ENCODE assay signal across 8 cellular contexts in the genomic region with DNA sequence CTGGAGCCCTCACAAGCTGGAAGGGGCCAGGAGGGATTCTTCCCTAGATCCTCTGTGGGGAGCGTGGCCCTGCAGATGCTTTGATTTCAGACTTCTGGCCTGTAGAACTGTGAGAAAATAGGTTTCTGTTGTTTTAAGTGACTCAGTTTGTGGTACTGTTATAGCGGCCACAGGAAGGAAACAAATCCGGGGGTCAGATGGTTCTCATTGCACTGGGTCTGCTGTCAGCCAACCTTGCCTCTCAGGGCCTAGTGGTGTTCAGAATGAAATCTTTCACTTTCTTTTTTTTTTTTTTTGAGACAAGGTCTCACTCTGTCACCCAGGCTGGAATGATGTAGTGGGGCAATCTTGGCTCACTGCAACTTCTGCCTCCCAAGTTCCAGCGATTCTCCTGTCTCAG.
A peak's percentile ranks its signal among the peaks of the same experiment; 100 is the strongest.
DNase-seq lines count a peak whose midpoint lies in the region; ATAC-seq and TF ChIP-seq lines count a peak whose summit lies in the region.
"Not testable (repeated sequence)": the region's sequence is repeated elsewhere in the genome, so short reads cannot be mapped to it uniquely, and the experiment has no call there.

No MANE protein-coding gene starts in this region.

- POLR2A ChIA-PET in IMR-90 (lab: Charles Lee; ENCODE audit: unreplicated experiment); activated CD8-positive, alpha-beta T cell treated with anti-CD3 and anti-CD28 coated beads, Interleukin-2, amount 10 ng/mL, durations not matched to agents 7 days and 5 days (lab: Charles Lee): not testable (repeated sequence)

- DNase-seq in IMR-90; central memory CD8-positive, alpha-beta T cell (ENCODE audit: low spot score in 2 of 2): not testable (repeated sequence)
- peak; percentile 74 for DNase-seq in activated CD8-positive, alpha-beta T cell treated with anti-CD3 and anti-CD28 coated beads, Interleukin-2, amount 10 ng/mL, durations not matched to agents 7 days and 5 days
- DNase-seq in stimulated activated CD8-positive, alpha-beta memory T cell treated with anti-CD3 and anti-CD28 coated beads, Interleukin-12 subunit alpha, Interleukin-12 subunit beta, amount 100 ng/mL, for 4 hours (ENCODE audit: low read depth) = peak; percentile 23

- H3K27ac Mint-ChIP-seq in activated CD8-positive, alpha-beta T cell treated with anti-CD3 and anti-CD28 coated beads, Interleukin-2, amount 10 ng/mL, durations not matched to agents 7 days and 5 days = peak overlapping the region; percentile 89
- H3K27ac Mint-ChIP-seq in central memory CD8-positive, alpha-beta T cell (ENCODE audit: low read depth) = peak overlapping the region; percentile 16

- not testable (repeated sequence) for H3K9ac ChIP-seq in IMR-90 (ENCODE audit: low read depth, low read length)

- H2AK9ac ChIP-seq in IMR-90 (replicated peaks; ENCODE audit: low read depth, low read length, poor library complexity) = not testable (repeated sequence)

- H3K4me2 ChIP-seq in IMR-90 (ENCODE audit: low read depth, low read length) = not testable (repeated sequence)

- H3K27ac ChIP-seq in IMR-90 (ENCODE audit: insufficient read depth, low read length) = not testable (repeated sequence)

- not testable (repeated sequence) for H3K27me3 Mint-ChIP-seq in activated CD8-positive, alpha-beta T cell treated with anti-CD3 and anti-CD28 coated beads, Interleukin-2, amount 10 ng/mL, durations not matched to agents 7 days and 5 days (ENCODE audit: low read depth); central memory CD8-positive, alpha-beta T cell

- in situ Hi-C loops in IMR-90 (cut with MboI; ENCODE audit: low sequenced_read_pairs) = not testable (repeated sequence)

- H2BK15ac ChIP-seq in IMR-90 (ENCODE audit: low read depth, low read length) = not testable (repeated sequence)

- H2BK20ac ChIP-seq in IMR-90 (ENCODE audit: low read depth, low read length) = not testable (repeated sequence)

- H2BK5ac ChIP-seq in IMR-90 (ENCODE audit: low read depth, low read length, poor library complexity, severe bottlenecking) = not testable (repeated sequence)

- H3K27me3 ChIP-seq in IMR-90 (ENCODE audit: control insufficient read depth, insufficient read depth, low read length) = not testable (repeated sequence)

- H3K79me1 ChIP-seq in IMR-90 (ENCODE audit: low read depth in 1 of 2, low read length in 2 of 2) = not testable (repeated sequence)

- H3K4me1 ChIP-seq in IMR-90 (ENCODE audit: control insufficient read depth, insufficient read depth, low read length) = not testable (repeated sequence)

- H3K9me3 Mint-ChIP-seq in activated CD8-positive, alpha-beta T cell treated with anti-CD3 and anti-CD28 coated beads, Interleukin-2, amount 10 ng/mL, durations not matched to agents 7 days and 5 days (ENCODE audit: insufficient read depth); central memory CD8-positive, alpha-beta T cell: not testable (repeated sequence)

- not testable (repeated sequence) for BruUV-seq in IMR-90 (replicated peaks; lab: Mats Ljungman, UMichigan)

- peaks cover 32% of the 10 kb centered on the region for H3K4me1 Mint-ChIP-seq in activated CD8-positive, alpha-beta T cell treated with anti-CD3 and anti-CD28 coated beads, Interleukin-2, amount 10 ng/mL, durations not matched to agents 7 days and 5 days (ENCODE audit: low read depth)
- not testable (repeated sequence) for H3K4me1 Mint-ChIP-seq in central memory CD8-positive, alpha-beta T cell

- not testable (repeated sequence) for H2BK120ac ChIP-seq in IMR-90 (ENCODE audit: low read depth, low read length)

- not testable (repeated sequence) for H3K9me3 ChIP-seq in IMR-90 (ENCODE audit: control insufficient read depth, insufficient read depth, low read length)

- CTCF ChIA-PET in IMR-90 (lab: Yijun Ruan, JAX); activated CD8-positive, alpha-beta T cell treated with anti-CD3 and anti-CD28 coated beads, Interleukin-2, amount 10 ng/mL, durations not matched to agents 7 days and 5 days (lab: Charles Lee): not testable (repeated sequence)

- TF ChIP-seq POLR2A in IMR-90 (IDR thresholded peaks at IDR 0.05; ENCODE audit: low read depth, low read length) = not testable (repeated sequence)

- not testable (repeated sequence) for H3K56ac ChIP-seq in IMR-90 (ENCODE audit: extremely low read depth, insufficient read depth, low read length)

- TF ChIP-seq CTCF in IMR-90 (conservative IDR thresholded peaks at IDR 0.05; ENCODE audit: low read depth, low read length) = not testable (repeated sequence)

- not testable (repeated sequence) for H2AK5ac ChIP-seq in IMR-90 (ENCODE audit: low read depth, low read length)

- intact Hi-C loops in IMR-90 (cut with micrococcal nuclease) = not testable (repeated sequence)

- H2AFZ ChIP-seq in IMR-90 (replicated peaks; ENCODE audit: low read length, poor library complexity) = not testable (repeated sequence)

- not testable (repeated sequence) for H3K4me3 Mint-ChIP-seq in activated CD8-positive, alpha-beta T cell treated with anti-CD3 and anti-CD28 coated beads, Interleukin-2, amount 10 ng/mL, durations not matched to agents 7 days and 5 days; central memory CD8-positive, alpha-beta T cell

- H3K18ac ChIP-seq in IMR-90 (ENCODE audit: low read depth, low read length) = not testable (repeated sequence)

- not testable (repeated sequence) for H4K5ac ChIP-seq in IMR-90 (ENCODE audit: low read depth, low read length)

- H3K4ac ChIP-seq in IMR-90 (ENCODE audit: low read depth, low read length) = not testable (repeated sequence)

- not testable (repeated sequence) for H4K20me1 ChIP-seq in IMR-90 (ENCODE audit: insufficient read depth, low read length)

- dilution Hi-C loops in IMR-90 (cut with HindIII; ENCODE audit: low sequenced_read_pairs, unreplicated experiment) = not testable (repeated sequence)

- H3K23ac ChIP-seq in IMR-90 (ENCODE audit: low read depth, low read length) = not testable (repeated sequence)

- not testable (repeated sequence) for H3K14ac ChIP-seq in IMR-90 (replicated peaks; ENCODE audit: low read depth, low read length)

- H3K36me3 Mint-ChIP-seq in activated CD8-positive, alpha-beta T cell treated with anti-CD3 and anti-CD28 coated beads, Interleukin-2, amount 10 ng/mL, durations not matched to agents 7 days and 5 days (ENCODE audit: low read depth); central memory CD8-positive, alpha-beta T cell (ENCODE audit: insufficient read depth): not testable (repeated sequence)

- H3K36me3 ChIP-seq in IMR-90 (ENCODE audit: control insufficient read depth, insufficient read depth, low read length) = not testable (repeated sequence)

- ATAC-seq in GM18502 (IDR thresholded peaks at IDR 0.05; ENCODE audit: poor library complexity, unreplicated experiment) (peak; percentile 78), GM19351 (IDR thresholded peaks at IDR 0.05; ENCODE audit: unreplicated experiment) (peak; percentile 53), GM21737 (IDR thresholded peaks at IDR 0.05; ENCODE audit: unreplicated experiment) (peak; percentile 80), HG03064 (IDR thresholded peaks at IDR 0.05; ENCODE audit: low read depth, unreplicated experiment) (peak; percentile 66), IMR-90 (ENCODE audit: low read depth) (peak; percentile 81)
- ATAC-seq in activated CD8-positive, alpha-beta T cell treated with anti-CD3 and anti-CD28 coated beads, Interleukin-2, amount 10 ng/mL, durations not matched to agents 7 days and 5 days = peak; percentile 94
- peak; percentile 81 for ATAC-seq in central memory CD8-positive, alpha-beta T cell (replicated peaks; ENCODE audit: extremely low read depth, poor library complexity, severe bottlenecking)

- H4K91ac ChIP-seq in IMR-90 (ENCODE audit: insufficient read depth, low read depth, low read length) = not testable (repeated sequence)

- H4K8ac ChIP-seq in IMR-90 (ENCODE audit: low read depth in 2 of 2, low read length in 2 of 2) = not testable (repeated sequence)

- not testable (repeated sequence) for H3K9me1 ChIP-seq in IMR-90 (ENCODE audit: insufficient read depth, low read length)

- H3K4me3 ChIP-seq in IMR-90 (ENCODE audit: insufficient read depth, low read depth, low read length) = not testable (repeated sequence)

- not testable (repeated sequence) for TF ChIP-seq RAD21 in IMR-90 (IDR thresholded peaks at IDR 0.05; ENCODE audit: low read length)

- WGBS in IMR-90 (ENCODE audit: extremely low coverage in 2 of 2, insufficient read length in 1 of 2), 2 experiments = no CpG with 5 or more reads among the region's 4 CpGs
